Comparison of ENCODE assay signal across 8 cellular contexts in the genomic region with DNA sequence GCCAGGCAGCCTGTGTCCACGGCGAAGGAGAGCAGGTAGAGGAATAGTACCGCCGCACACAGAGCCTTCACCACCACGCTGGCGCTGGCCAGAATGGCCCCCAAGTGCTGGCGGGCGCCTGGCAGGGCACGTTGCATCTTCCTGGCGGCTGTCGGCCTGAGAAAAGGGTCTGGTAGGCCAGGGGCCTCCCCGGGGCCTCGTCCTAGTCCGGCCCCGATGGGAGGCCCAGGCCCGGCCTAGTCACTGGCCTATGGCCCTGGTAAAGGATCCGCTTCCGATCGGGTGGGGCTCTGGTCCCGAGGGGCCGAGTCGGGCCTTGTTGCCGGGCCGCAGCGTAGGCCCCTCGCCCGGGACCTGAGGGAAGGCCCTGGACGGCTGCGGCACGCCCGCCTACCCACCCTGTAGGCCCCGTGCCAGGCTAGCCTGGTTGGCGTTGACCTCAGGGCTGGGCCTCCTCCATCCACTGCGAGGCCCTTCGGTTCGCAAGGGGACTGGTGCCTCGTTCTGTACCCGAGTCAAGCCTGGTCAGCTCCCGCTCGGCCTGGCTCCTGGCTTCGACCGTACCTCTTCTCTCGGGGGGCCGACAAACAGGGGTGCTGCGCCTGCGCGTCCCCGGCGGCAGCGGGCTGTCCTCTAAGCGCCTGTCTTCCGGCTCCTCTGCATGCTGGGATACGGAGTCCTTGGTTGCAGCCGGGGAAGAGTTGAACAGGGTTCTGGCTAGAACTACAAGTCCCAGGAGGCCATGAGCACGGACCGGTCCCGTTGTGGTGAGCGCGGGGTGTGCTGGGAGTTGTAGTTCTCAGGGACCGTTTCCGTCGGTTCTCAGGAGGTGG. TPM values are rescaled to one million over a fixed set of nuclear protein-coding genes. Genes with fewer than 3 reads are reported as not detected.
DNase-seq lines count a peak whose midpoint lies in the region; FAIRE-seq and TF ChIP-seq lines count a peak whose summit lies in the region.

A gene with protein sequence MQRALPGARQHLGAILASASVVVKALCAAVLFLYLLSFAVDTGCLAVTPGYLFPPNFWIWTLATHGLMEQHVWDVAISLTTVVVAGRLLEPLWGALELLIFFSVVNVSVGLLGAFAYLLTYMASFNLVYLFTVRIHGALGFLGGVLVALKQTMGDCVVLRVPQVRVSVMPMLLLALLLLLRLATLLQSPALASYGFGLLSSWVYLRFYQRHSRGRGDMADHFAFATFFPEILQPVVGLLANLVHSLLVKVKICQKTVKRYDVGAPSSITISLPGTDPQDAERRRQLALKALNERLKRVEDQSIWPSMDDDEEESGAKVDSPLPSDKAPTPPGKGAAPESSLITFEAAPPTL (minus strand): TSS at position 595 of the 833 bp plus-strand sequence. CDS start 458 bp downstream, at position 137.

- H3K9ac ChIP-seq in SK-N-MC (ENCODE audit: insufficient read length) (peak within 1 kb of the TSS; percentile 83), neuronal stem cell (ENCODE audit: low read depth, low read length, poor library complexity) (peak within 1 kb of the TSS; percentile 100)

- H3K4me3 ChIP-seq in NB4 (ENCODE audit: low read depth, low read length): peak within 1 kb of the TSS; percentile 79
- peak within 1 kb of the TSS; percentile 78 for H3K4me3 ChIP-seq in SK-N-MC
- peak within 1 kb of the TSS; percentile 96 for H3K4me3 ChIP-seq in neuronal stem cell (ENCODE audit: low read length in 2 of 2)

- CTCF ChIA-PET in activated naive CD4-positive, alpha-beta T cell treated with anti-CD3 and anti-CD28 coated beads, Interleukin-2, amount 10 ng/mL, durations not matched to agents 7 days and 5 days (lab: Charles Lee): interaction anchor here (1.2 kb wide), 1 partner anchor 11 kb away, joined by 3 read pairs; no protein-coding TSS in a partner anchor

- peak within 1 kb of the TSS; percentile 95 for H3K23ac ChIP-seq in neuronal stem cell (ENCODE audit: low read depth, low read length, poor library complexity)

- H3K4me1 ChIP-seq in neuronal stem cell (ENCODE audit: control insufficient read depth in 2 of 2, insufficient read depth in 1 of 2, low read depth in 1 of 2, low read length in 2 of 2): peaks cover 27 to 29% of the 10 kb centered on the region in 2 donors

- peak within 1 kb of the TSS; percentile 94 for H3K4me2 ChIP-seq in neuronal stem cell (ENCODE audit: insufficient read depth, low read length, poor library complexity, severe bottlenecking)

- peak; percentile 95 for DNase-seq in GM04503 (ENCODE audit: low read depth)
- DNase-seq in HFFc6: peak; percentile 99
- DNase-seq in NB4 (ENCODE audit: low read depth): peak; percentile 98
- peak; percentile 83 for DNase-seq in SK-N-MC (ENCODE audit: low read depth, low spot score)
- peak; percentile 97 for DNase-seq in activated naive CD4-positive, alpha-beta T cell treated with anti-CD3 and anti-CD28 coated beads, Interleukin-2, amount 10 ng/mL, durations not matched to agents 7 days and 5 days
- DNase-seq in frontal cortex (ENCODE audit: low spot score in 2 of 2): peak; percentile 98 to 99
- peak; percentile 96 for DNase-seq in neuronal stem cell (ENCODE audit: low spot score)

- H3K36me3 ChIP-seq in SK-N-MC (ENCODE audit: insufficient read depth, low read length) (no peaks in the 10 kb centered on the region), neuronal stem cell (replicated peaks in 1 of 2; ENCODE audit: control insufficient read depth in 2 of 2, insufficient read depth in 2 of 2, low read length in 2 of 2) (peaks cover 27 to 41% of the 10 kb centered on the region in 2 donors)

- FAIRE-seq in frontal cortex (lab: Jason Lieb, UNC): peak; percentile 57

- no peak for TF ChIP-seq CTCF in HFFc6 (IDR thresholded peaks at IDR 0.05)
- no peak for TF ChIP-seq CTCF in NB4 (IDR thresholded peaks at IDR 0.05; ENCODE audit: low read depth, low read length)
- no peak for TF ChIP-seq CTCF in subcutaneous adipose tissue (IDR thresholded peaks at IDR 0.05; ENCODE audit: low read depth)

- H2AFZ ChIP-seq in neuronal stem cell (ENCODE audit: low read length): peak within 1 kb of the TSS; percentile 92

- peaks cover 3% of the 10 kb centered on the region; the same call in 1 of the 2 replicates for H3K27me3 Mint-ChIP-seq in HFFc6 (ENCODE audit: insufficient read depth)
- H3K27me3 Mint-ChIP-seq in activated naive CD4-positive, alpha-beta T cell treated with anti-CD3 and anti-CD28 coated beads, Interleukin-2, amount 10 ng/mL, durations not matched to agents 7 days and 5 days: peaks cover 5% of the 10 kb centered on the region

- peaks cover 33% of the 10 kb centered on the region for H3K4me1 Mint-ChIP-seq in HFFc6 (ENCODE audit: low read depth)
- peaks cover 49% of the 10 kb centered on the region for H3K4me1 Mint-ChIP-seq in activated naive CD4-positive, alpha-beta T cell treated with anti-CD3 and anti-CD28 coated beads, Interleukin-2, amount 10 ng/mL, durations not matched to agents 7 days and 5 days

- peak within 1 kb of the TSS; percentile 98 for H3K18ac ChIP-seq in neuronal stem cell (ENCODE audit: low read length)

- H3K79me1 ChIP-seq in neuronal stem cell (ENCODE audit: low read depth, low read length): peaks cover 15% of the 10 kb centered on the region

- peak within 1 kb of the TSS; percentile 12 for H3K4ac ChIP-seq in neuronal stem cell (ENCODE audit: low read length)

- H2BK15ac ChIP-seq in neuronal stem cell (ENCODE audit: low read length): no peak within 1 kb of the TSS

- TF ChIP-seq POLR2A in NB4 (IDR thresholded peaks at IDR 0.05; ENCODE audit: extremely low read depth, insufficient read length): peak; percentile 50

- peak within 1 kb of the TSS; percentile 97 for H3K4me3 Mint-ChIP-seq in HFFc6
- peak within 1 kb of the TSS; percentile 99 for H3K4me3 Mint-ChIP-seq in activated naive CD4-positive, alpha-beta T cell treated with anti-CD3 and anti-CD28 coated beads, Interleukin-2, amount 10 ng/mL, durations not matched to agents 7 days and 5 days

- no peaks in the 10 kb centered on the region for H3K9me3 ChIP-seq in SK-N-MC (ENCODE audit: low read depth, low read length)
- no peaks in the 10 kb centered on the region for H3K9me3 ChIP-seq in neuronal stem cell (replicated peaks in 1 of 2; ENCODE audit: control insufficient read depth in 2 of 2, insufficient read depth in 1 of 2, low read depth in 1 of 2, low read length in 2 of 2)

- no peak within 1 kb of the TSS for H4K8ac ChIP-seq in neuronal stem cell (ENCODE audit: low read depth, low read length)

- no peaks in the 10 kb centered on the region for H3K9me3 Mint-ChIP-seq in HFFc6
- H3K9me3 Mint-ChIP-seq in activated naive CD4-positive, alpha-beta T cell treated with anti-CD3 and anti-CD28 coated beads, Interleukin-2, amount 10 ng/mL, durations not matched to agents 7 days and 5 days: no peaks in the 10 kb centered on the region

- H3K14ac ChIP-seq in neuronal stem cell (ENCODE audit: low read length): peak within 1 kb of the TSS; percentile 87

- H3K36me3 Mint-ChIP-seq in HFFc6 (ENCODE audit: low read depth): peaks cover 23% of the 10 kb centered on the region
- peaks cover 28% of the 10 kb centered on the region for H3K36me3 Mint-ChIP-seq in activated naive CD4-positive, alpha-beta T cell treated with anti-CD3 and anti-CD28 coated beads, Interleukin-2, amount 10 ng/mL, durations not matched to agents 7 days and 5 days

- H3K27ac ChIP-seq in SK-N-MC (no peak within 1 kb of the TSS), neuronal stem cell (replicated peaks; ENCODE audit: low read length) (no peak within 1 kb of the TSS)

- no peak within 1 kb of the TSS for H4K91ac ChIP-seq in neuronal stem cell (ENCODE audit: low read depth, low read length, poor library complexity)

- no peak within 1 kb of the TSS for H2BK12ac ChIP-seq in neuronal stem cell (ENCODE audit: low read length)

- peak within 1 kb of the TSS; percentile 79 for H2AK5ac ChIP-seq in neuronal stem cell (ENCODE audit: low read depth, low read length)

- peak within 1 kb of the TSS; percentile 40 for H2BK5ac ChIP-seq in neuronal stem cell (ENCODE audit: low read length)

- no CpG with 5 or more reads among the region's 62 CpGs for WGBS in neuronal stem cell (ENCODE audit: extremely low coverage in 2 of 2, insufficient read length in 2 of 2, insufficient replicate concordance in 1 of 2), 2 donors

- peak within 1 kb of the TSS; percentile 91 for H3K27ac Mint-ChIP-seq in HFFc6
- H3K27ac Mint-ChIP-seq in activated naive CD4-positive, alpha-beta T cell treated with anti-CD3 and anti-CD28 coated beads, Interleukin-2, amount 10 ng/mL, durations not matched to agents 7 days and 5 days: peak within 1 kb of the TSS; percentile 92

- H2BK120ac ChIP-seq in neuronal stem cell (ENCODE audit: low read depth, low read length): no peak within 1 kb of the TSS

- peaks cover 0 to 19% (median 2%) of the 10 kb centered on the region in 3 experiments for H3K27me3 ChIP-seq in neuronal stem cell (ENCODE audit: control insufficient read depth in 3 of 3, insufficient read depth in 3 of 3, low read depth in 1 of 3, low read length in 3 of 3)

RNA-seq across cellular contexts. Expression of the gene that starts here (rescaled TPM):
- 10 to 100 TPM; 51.7 to 65.7 (median 54.4) TPM for total RNA-seq in HFFc6 (2021; fragmentation: NEBNext Ultra II Directional; extraction: Animal tissue kit (Norgen Biotek cat#: 25700))
- total RNA-seq in frontal cortex (18.3 TPM), subcutaneous adipose tissue (10 to 100 TPM; 30.5 to 44.5 (median 41.2) TPM)
- polyA plus RNA-seq in neuronal stem cell (2013, experiment 1 of 2): 21.4 TPM
- 20.8 TPM for polyA plus RNA-seq in neuronal stem cell (2013, experiment 2 of 2)
